In the genomic region with DNA sequence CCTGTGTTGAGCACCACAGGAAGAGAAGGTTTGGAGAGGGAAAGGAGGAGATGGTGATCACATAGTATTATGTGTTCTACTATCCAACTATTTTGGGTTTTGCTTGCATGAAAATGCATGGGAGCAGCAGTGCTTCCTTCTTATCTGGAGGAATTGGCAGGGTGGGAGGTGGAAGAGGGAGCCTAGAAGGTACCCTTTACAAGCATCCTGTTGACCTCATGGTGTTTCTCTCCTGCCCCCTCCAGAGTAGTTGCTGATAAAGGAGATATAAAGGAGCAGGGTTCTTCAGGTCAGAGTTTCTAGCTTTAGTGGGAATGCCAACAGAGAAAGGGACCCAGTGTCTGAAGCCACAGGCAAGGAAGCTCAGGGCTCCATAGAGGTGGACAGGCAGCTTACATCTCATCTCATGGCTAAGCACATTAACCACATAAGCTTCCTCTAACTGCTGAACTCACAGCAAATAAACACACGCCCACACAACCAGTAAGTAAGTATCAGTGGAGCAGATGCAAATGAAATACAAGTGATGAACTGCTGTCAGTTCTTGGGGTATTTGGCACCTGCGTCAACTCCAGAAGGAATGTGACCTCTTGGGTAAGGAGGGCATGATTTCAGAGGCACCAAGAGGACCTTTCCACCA, we compare ENCODE assay signal across 9 cellular contexts.
DNase-seq lines count a peak whose midpoint lies in the region; ATAC-seq and TF ChIP-seq lines count a peak whose summit lies in the region.
"Had no signal": no experiment of that assay in that cellular context is flagged by ENCODE, and none has a peak within 500 bp of the region (broad histone marks: within the 10 kb centered on the region; RNA-seq: fewer than 3 reads in every experiment).

No MANE protein-coding gene starts in this region.

- H3K9me3 Mint-ChIP-seq in MCF 10A (ENCODE audit: unreplicated experiment), result peaks cover 23% of the 10 kb centered on the region
- H3K9me3 Mint-ChIP-seq in activated T-cell treated with anti-CD3 and anti-CD28 coated beads, Interleukin-2, amount 50 U/mL, for 72 hours, result peaks cover 13 to 15% of the 10 kb centered on the region in 2 donors

- DNase-seq in MCF 10A (ENCODE audit: unreplicated experiment), result no peak
- DNase-seq in breast epithelium (ENCODE audit: low spot score in 2 of 2), result no peak
- peak; percentile 42 to 47 for DNase-seq in activated T-cell treated with anti-CD3 and anti-CD28 coated beads, Interleukin-2, amount 50 U/mL, for 72 hours
- DNase-seq in left ventricle myocardium inferior, result no peak
- DNase-seq in erythroblast (lab: John Stamatoyannopoulos, UW), result no peak
- DNase-seq in BE2C, result no peak
- DNase-seq in effector memory CD4-positive, alpha-beta T cell, result no peak

- H3K36me3 ChIP-seq in breast epithelium (no peaks in the 10 kb centered on the region), left ventricle myocardium inferior (no peaks in the 10 kb centered on the region), BE2C (no peaks in the 10 kb centered on the region)
- no peaks in the 10 kb centered on the region for H3K36me3 ChIP-seq in effector memory CD4-positive, alpha-beta T cell (ENCODE audit: control insufficient read depth, insufficient read depth, low read length)

- intact Hi-C loops in MCF 10A (cut with micrococcal nuclease) (no loop called here), breast epithelium (cut with DNase I; ENCODE audit: low total_unique reads) (no loop called here), left ventricle myocardium inferior (cut with micrococcal nuclease) (no loop called here)

- H3K4me1 Mint-ChIP-seq in MCF 10A (ENCODE audit: insufficient read depth, unreplicated experiment), result peaks cover 55% of the 10 kb centered on the region
- H3K4me1 Mint-ChIP-seq in activated T-cell treated with anti-CD3 and anti-CD28 coated beads, Interleukin-2, amount 50 U/mL, for 72 hours (ENCODE audit: low read depth), result peaks cover 65% of the 10 kb centered on the region

- H3K27me3 Mint-ChIP-seq in MCF 10A (ENCODE audit: insufficient read depth, unreplicated experiment), result no peaks in the 10 kb centered on the region
- no peaks in the 10 kb centered on the region for H3K27me3 Mint-ChIP-seq in activated T-cell treated with anti-CD3 and anti-CD28 coated beads, Interleukin-2, amount 50 U/mL, for 72 hours (ENCODE audit: low read depth)

- H3K9me3 ChIP-seq in breast epithelium (no peaks in the 10 kb centered on the region), left ventricle myocardium inferior (replicated peaks) (peaks cover 7% of the 10 kb centered on the region), BE2C (no peaks in the 10 kb centered on the region; the same call in none of the 2 replicates)
- no peaks in the 10 kb centered on the region for H3K9me3 ChIP-seq in effector memory CD4-positive, alpha-beta T cell (ENCODE audit: control insufficient read depth, low read length)

- no peak for TF ChIP-seq CTCF in MCF 10A (IDR thresholded peaks at IDR 0.05; ENCODE audit: unreplicated experiment)
- TF ChIP-seq CTCF in breast epithelium (IDR thresholded peaks at IDR 0.05), result no peak
- no peak for TF ChIP-seq CTCF in left ventricle myocardium inferior (IDR thresholded peaks at IDR 0.05; ENCODE audit: borderline replicate concordance)
- TF ChIP-seq CTCF in BE2C (IDR thresholded peaks at IDR 0.05; ENCODE audit: low read depth, low read length), result no peak

- H3K36me3 Mint-ChIP-seq in MCF 10A (ENCODE audit: insufficient read depth, unreplicated experiment), result peaks cover 12% of the 10 kb centered on the region
- peaks cover 24 to 30% of the 10 kb centered on the region in 2 donors for H3K36me3 Mint-ChIP-seq in activated T-cell treated with anti-CD3 and anti-CD28 coated beads, Interleukin-2, amount 50 U/mL, for 72 hours (ENCODE audit: insufficient read depth in 2 of 2)

- peak; percentile 81 for ATAC-seq in HG03159 (IDR thresholded peaks at IDR 0.05; ENCODE audit: unreplicated experiment)
- ATAC-seq in activated T-cell treated with anti-CD3 and anti-CD28 coated beads, Interleukin-2, amount 50 U/mL, for 72 hours (replicated peaks in 1 of 2), result peak; percentile 36 to 48

- H3K4me1 ChIP-seq in breast epithelium (peaks cover 0 to 3% of the 10 kb centered on the region in 2 donors), left ventricle myocardium inferior (peaks cover 16% of the 10 kb centered on the region), BE2C (no peaks in the 10 kb centered on the region)
- peaks cover 6% of the 10 kb centered on the region for H3K4me1 ChIP-seq in effector memory CD4-positive, alpha-beta T cell (ENCODE audit: control insufficient read depth, insufficient read depth, low read length, poor library complexity, severe bottlenecking)

- POLR2A ChIA-PET in MCF 10A (lab: Yijun Ruan, JAX), result interaction anchor here (0.8 to 4.1 kb wide), 16 partner anchors 8 to 176 kb away, joined by 3 to 40 read pairs (median 6); no protein-coding TSS in a partner anchor

- H3K27ac Mint-ChIP-seq in MCF 10A (ENCODE audit: low read depth, unreplicated experiment), result peak overlapping the region; percentile 98
- peak overlapping the region; percentile 91 for H3K27ac Mint-ChIP-seq in activated T-cell treated with anti-CD3 and anti-CD28 coated beads, Interleukin-2, amount 50 U/mL, for 72 hours

- TF ChIP-seq POLR2A in breast epithelium (IDR thresholded peaks at IDR 0.05), result no peak
- no peak for TF ChIP-seq POLR2A in erythroblast (IDR thresholded peaks at IDR 0.05; ENCODE audit: low read length)

- BruUV-seq in MCF 10A (replicated peaks; lab: Mats Ljungman, UMichigan), result no TSS peak

- H3K27ac ChIP-seq in breast epithelium, result no peak overlapping the region
- no peak overlapping the region for H3K27ac ChIP-seq in left ventricle myocardium inferior (replicated peaks)
- H3K27ac ChIP-seq in effector memory CD4-positive, alpha-beta T cell (ENCODE audit: insufficient read depth, low read length, poor library complexity, severe bottlenecking), result no peak overlapping the region
- H3K27ac ChIP-seq: C4-2B had no signal

- CTCF ChIA-PET in MCF 10A (lab: Yijun Ruan, JAX), result interaction anchor here (0.5 to 1.9 kb wide), 5 partner anchors 8 to 308 kb away, joined by 3 to 6 read pairs (median 4); no protein-coding TSS in a partner anchor

- no peak overlapping the region for H3K4me3 Mint-ChIP-seq in MCF 10A (ENCODE audit: unreplicated experiment)
- peak overlapping the region; percentile 50 to 60 for H3K4me3 Mint-ChIP-seq in activated T-cell treated with anti-CD3 and anti-CD28 coated beads, Interleukin-2, amount 50 U/mL, for 72 hours

- no peaks in the 10 kb centered on the region for H3K27me3 ChIP-seq in breast epithelium
- no peaks in the 10 kb centered on the region for H3K27me3 ChIP-seq in left ventricle myocardium inferior (ENCODE audit: low read depth)
- H3K27me3 ChIP-seq in BE2C, result no peaks in the 10 kb centered on the region
- H3K27me3 ChIP-seq in effector memory CD4-positive, alpha-beta T cell (replicated peaks; ENCODE audit: control insufficient read depth, insufficient read depth, low read length, poor library complexity, severe bottlenecking), result no peaks in the 10 kb centered on the region

- H3K4me3 ChIP-seq in breast epithelium, result no peak overlapping the region
- no peak overlapping the region for H3K4me3 ChIP-seq in left ventricle myocardium inferior
- H3K4me3 ChIP-seq in BE2C (ENCODE audit: low read depth, low read length), result no peak overlapping the region
- no peak overlapping the region for H3K4me3 ChIP-seq in effector memory CD4-positive, alpha-beta T cell (ENCODE audit: insufficient read depth, low read depth, low read length, poor library complexity, severe bottlenecking)

Comparison
In these comparisons a context has a peak if more than half of its experiments do, and no peak if none do; other contexts are left out.
1. DNase-seq: peak in activated T-cell treated with anti-CD3 and anti-CD28 coated beads, Interleukin-2, amount 50 U/mL, for 72 hours (2 of 2); none in MCF 10A (single experiment), breast epithelium (0 of 2), left ventricle myocardium inferior (single experiment), erythroblast (0 of 2), BE2C (single experiment) and effector memory CD4-positive, alpha-beta T cell (0 of 3).